In the genomic region with DNA sequence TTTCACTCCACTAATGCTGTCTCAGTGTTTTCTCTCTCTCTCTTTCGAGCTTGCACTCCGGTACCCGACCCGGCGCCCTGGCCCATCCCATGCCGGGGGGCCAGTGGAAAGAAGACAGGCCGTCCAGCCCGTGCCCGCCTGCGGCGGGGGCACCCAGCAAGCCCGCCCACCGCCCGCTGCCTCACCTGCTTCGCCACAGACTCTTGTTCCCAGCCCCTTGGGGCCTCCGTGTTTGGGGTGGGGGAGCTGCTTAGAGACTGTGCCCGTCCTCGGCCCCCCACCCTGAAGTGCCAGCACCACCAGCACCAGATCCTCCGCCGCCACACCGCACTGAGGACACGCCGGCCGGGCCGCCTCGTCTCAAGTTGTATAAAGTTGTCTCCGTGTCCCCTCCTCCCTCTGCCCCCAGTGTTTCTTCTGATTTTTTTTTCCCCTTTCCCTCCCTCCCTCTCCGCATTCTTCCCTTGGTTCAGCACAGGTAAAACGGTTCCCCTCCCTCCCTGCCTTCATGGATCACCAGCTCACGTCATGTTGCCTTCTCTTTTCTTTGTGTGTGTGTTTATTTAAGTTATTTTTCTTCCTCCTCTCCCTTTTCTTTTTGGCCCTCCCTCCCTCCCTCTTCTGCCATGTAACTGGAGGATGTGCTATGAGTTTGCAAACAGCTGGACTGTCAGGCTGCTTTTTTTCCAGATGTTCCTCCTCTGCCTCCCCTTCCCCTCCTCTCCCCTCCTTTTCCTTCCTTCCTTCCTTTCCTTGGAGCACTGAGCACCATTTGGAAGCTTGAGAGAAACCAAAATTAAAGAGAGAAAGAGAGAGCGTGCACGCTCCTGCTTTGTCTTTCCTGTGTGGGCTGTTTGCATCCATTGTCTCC, we compare ENCODE assay signal across 9 cellular contexts. TPM values are rescaled to one million over a fixed set of nuclear protein-coding genes. Genes with fewer than 3 reads are reported as not detected.
A peak's percentile ranks its signal among the peaks of the same experiment; 100 is the strongest.
DNase-seq lines count a peak whose midpoint lies in the region; ATAC-seq, FAIRE-seq and TF ChIP-seq lines count a peak whose summit lies in the region.
"Had no signal": no experiment of that assay in that cellular context is flagged by ENCODE, and none has a peak within 500 bp of the region (broad histone marks: within the 10 kb centered on the region; RNA-seq: fewer than 3 reads in every experiment).

No MANE protein-coding gene starts in this region.

- no peak for TF ChIP-seq EP300 in SK-N-SH (IDR thresholded peaks at IDR 0.05; ENCODE audit: borderline replicate concordance in 1 of 2, low read depth in 1 of 2, low read length in 1 of 2)

- no peaks in the 10 kb centered on the region for H3K9me2 ChIP-seq in DOHH2 (replicated peaks; ENCODE audit: control insufficient read depth, low read length)
- no peaks in the 10 kb centered on the region for H3K9me2 ChIP-seq in PC-3 (replicated peaks; ENCODE audit: low read length)
- H3K9me2 ChIP-seq in SK-N-SH: no peaks in the 10 kb centered on the region

- BruUV-seq in PC-3 (replicated peaks; lab: Mats Ljungman, UMichigan) (no TSS peak), endothelial cell of umbilical vein (replicated peaks; lab: Mats Ljungman, UMichigan) (TSS peak; percentile 30)

- H2AFZ ChIP-seq in PC-3 (ENCODE audit: low read length) (no peak overlapping the region), endothelial cell of umbilical vein (ENCODE audit: low read depth, low read length) (no peak overlapping the region), SK-N-SH (ENCODE audit: low read depth) (no peak overlapping the region)

- no peak overlapping the region for H3K27ac ChIP-seq in DOHH2 (ENCODE audit: low read depth, low read length)
- H3K27ac ChIP-seq in PC-3 (ENCODE audit: low read length): no peak overlapping the region
- peak overlapping the region; percentile 85 for H3K27ac ChIP-seq in endothelial cell of umbilical vein (ENCODE audit: insufficient read depth, low read depth, low read length)
- H3K27ac ChIP-seq in psoas muscle: peak overlapping the region; percentile 91
- H3K27ac ChIP-seq in SK-N-SH (ENCODE audit: low read depth in 2 of 2, low read length in 1 of 2): no peak overlapping the region

- H3K79me2 ChIP-seq in DOHH2 (ENCODE audit: control insufficient read depth, low read length) (peaks cover 28% of the 10 kb centered on the region), PC-3 (ENCODE audit: low read length) (peaks cover 58% of the 10 kb centered on the region), endothelial cell of umbilical vein (ENCODE audit: control insufficient read depth, insufficient read depth, low read length) (peaks cover 38% of the 10 kb centered on the region), SK-N-SH (ENCODE audit: insufficient read depth) (peaks cover 7% of the 10 kb centered on the region; the same call in 1 of the 2 replicates)

- no peaks in the 10 kb centered on the region; the same call in 1 of the 2 replicates for H4K20me1 ChIP-seq in DOHH2 (ENCODE audit: control insufficient read depth, insufficient read depth, low read depth, low read length)
- H4K20me1 ChIP-seq in PC-3 (ENCODE audit: low read length): peaks cover 24% of the 10 kb centered on the region
- H4K20me1 ChIP-seq in endothelial cell of umbilical vein (replicated peaks; ENCODE audit: control insufficient read depth, extremely low read depth, insufficient read depth, low read length): no peaks in the 10 kb centered on the region
- peaks cover 33% of the 10 kb centered on the region for H4K20me1 ChIP-seq in SK-N-SH (ENCODE audit: insufficient read depth)

- peaks cover 58% of the 10 kb centered on the region for H3K36me3 ChIP-seq in DOHH2 (ENCODE audit: control insufficient read depth, low read length)
- peaks cover 43% of the 10 kb centered on the region for H3K36me3 ChIP-seq in PC-3 (ENCODE audit: low read depth, low read length)
- H3K36me3 ChIP-seq in endothelial cell of umbilical vein (ENCODE audit: control insufficient read depth in 2 of 2, extremely low read depth in 1 of 2, insufficient read depth in 2 of 2, low read length in 2 of 2): peaks cover 17 to 44% of the 10 kb centered on the region in 2 experiments
- peaks cover 7 to 59% of the 10 kb centered on the region in 2 donors for H3K36me3 ChIP-seq in psoas muscle (ENCODE audit: insufficient read depth in 1 of 2, low read depth in 1 of 2)
- peaks cover 9 to 48% of the 10 kb centered on the region in 2 experiments for H3K36me3 ChIP-seq in SK-N-SH (replicated peaks in 1 of 2; ENCODE audit: control insufficient read depth in 1 of 2, insufficient read depth in 2 of 2, low read length in 1 of 2)

- dilution Hi-C loops in endothelial cell of umbilical vein (cut with MboI; ENCODE audit: extremely low pct_ligation_motif_present, low sequenced_read_pairs): no loop called here

- TF ChIP-seq CTCF in DOHH2 (IDR thresholded peaks at IDR 0.05; ENCODE audit: low read depth, low read length, poor library complexity, severe bottlenecking) (no peak), PC-3 (conservative IDR thresholded peaks at IDR 0.05; ENCODE audit: low read depth, low read length) (no peak), endothelial cell of umbilical vein (IDR thresholded peaks at IDR 0.05; ENCODE audit: extremely low read depth in 1 of 2, insufficient read depth in 1 of 2, low read depth in 1 of 2, low read length in 2 of 2) (no peak), psoas muscle (IDR thresholded peaks at IDR 0.05) (no peak), SK-N-SH (IDR thresholded peaks at IDR 0.05) (no peak)

- H3K4me1 ChIP-seq in DOHH2 (ENCODE audit: control insufficient read depth, low read length): peaks cover 30% of the 10 kb centered on the region
- H3K4me1 ChIP-seq in PC-3 (ENCODE audit: insufficient read depth, low read length): peaks cover 16% of the 10 kb centered on the region
- peaks cover 29% of the 10 kb centered on the region for H3K4me1 ChIP-seq in endothelial cell of umbilical vein (ENCODE audit: control insufficient read depth, extremely low read depth, insufficient read depth, low read length)
- peaks cover 9% of the 10 kb centered on the region for H3K4me1 ChIP-seq in psoas muscle
- H3K4me1 ChIP-seq in SK-N-SH (ENCODE audit: control insufficient read depth in 1 of 2, insufficient read depth in 2 of 2, low read depth in 1 of 2, low read length in 1 of 2): peaks cover 0 to 17% of the 10 kb centered on the region in 2 experiments; a peak in 1 of 4 replicates

- peaks cover 6% of the 10 kb centered on the region; the same call in 1 of the 2 replicates for H3F3A ChIP-seq in DOHH2 (ENCODE audit: control insufficient read depth, insufficient read depth)
- H3F3A ChIP-seq in PC-3 (ENCODE audit: low read length, unreplicated experiment): no peaks in the 10 kb centered on the region
- H3F3A ChIP-seq in SK-N-SH (replicated peaks; ENCODE audit: insufficient read depth): peaks cover 22% of the 10 kb centered on the region

- H3K9me1 ChIP-seq in endothelial cell of umbilical vein (replicated peaks; ENCODE audit: control insufficient read depth, extremely low read depth, insufficient read depth, low read length): no peaks in the 10 kb centered on the region

- no peaks in the 10 kb centered on the region for H3K27me3 ChIP-seq in DOHH2 (ENCODE audit: control insufficient read depth, low read length)
- no peaks in the 10 kb centered on the region for H3K27me3 ChIP-seq in PC-3 (ENCODE audit: low read length)
- H3K27me3 ChIP-seq in endothelial cell of umbilical vein (ENCODE audit: control insufficient read depth in 2 of 2, insufficient read depth in 2 of 2, low read length in 2 of 2): no peaks in the 10 kb centered on the region
- peaks cover 0 to 2% (median 0%) of the 10 kb centered on the region in 3 donors for H3K27me3 ChIP-seq in psoas muscle (ENCODE audit: insufficient read depth in 3 of 3, low read length in 2 of 3)
- no peaks in the 10 kb centered on the region for H3K27me3 ChIP-seq in SK-N-SH (ENCODE audit: insufficient read depth)

- CTCF ChIA-PET in PC-3 (lab: Charles Lee): interaction anchor here (0.6 kb wide), 1 partner anchor 31 kb away, joined by 7 read pairs; no protein-coding TSS in a partner anchor
- CTCF ChIA-PET in endothelial cell of umbilical vein (lab: Charles Lee): interaction anchor here (1.0 to 2.4 kb wide), 5 partner anchors 11 to 22 kb away, joined by 3 to 21 read pairs (median 5); a partner anchor contains a TSS
- CTCF ChIA-PET in SK-N-SH (lab: Yijun Ruan, JAX): interaction anchor here (1.5 kb wide), 1 partner anchor 10 kb away, joined by 3 read pairs; no protein-coding TSS in a partner anchor

- POLR2A ChIA-PET in PC-3 (lab: Charles Lee; ENCODE audit: unreplicated experiment): interaction anchor here (0.6 kb wide), 2 partner anchors 11 to 1760 kb away, joined by 4 to 9 read pairs; no protein-coding TSS in a partner anchor
- POLR2A ChIA-PET in endothelial cell of umbilical vein (lab: Charles Lee): interaction anchor here (0.6 to 2.4 kb wide), 3 partner anchors 8 to 13 kb away, joined by 3 to 11 read pairs (median 4); a partner anchor contains a TSS
- POLR2A ChIA-PET in SK-N-SH (lab: Yijun Ruan, JAX): interaction anchor here (4.5 kb wide), 1 partner anchor 13 kb away, joined by 24 read pairs; a partner anchor contains a TSS

- WGBS in psoas muscle, 3 donors: 66 to 75% (median 73%) methylated on average over 29 to 32 of the region's 32 CpGs
- WGBS in SK-N-SH (ENCODE audit: low lambda C conversion rate): 91% methylated on average over 32 of the region's 32 CpGs

- H3K4me3 ChIP-seq in DOHH2 (ENCODE audit: low read length): no peak overlapping the region; the same call in 1 of the 2 replicates
- peak overlapping the region; percentile 75 for H3K4me3 ChIP-seq in PC-3 (ENCODE audit: low read length)
- no peak overlapping the region for H3K4me3 ChIP-seq in endothelial cell of umbilical vein (replicated peaks in 1 of 3; ENCODE audit: insufficient read depth in 1 of 3, low read depth in 1 of 3, low read length in 3 of 3)
- no peak overlapping the region for H3K4me3 ChIP-seq in psoas muscle
- H3K4me3 ChIP-seq in SK-N-SH (ENCODE audit: low read depth in 2 of 2, low read length in 1 of 2): no peak overlapping the region

- TF ChIP-seq POLR2A in endothelial cell of umbilical vein (IDR thresholded peaks at IDR 0.05; ENCODE audit: low read depth, low read length): no peak

- intact Hi-C loops in PC-3 (cut with micrococcal nuclease): loop anchor here (2.0 kb wide), 2 partner anchors 13 to 31 kb away; a partner anchor contains a TSS
- intact Hi-C loops in endothelial cell of umbilical vein (cut with micrococcal nuclease): loop anchor here (2.0 to 10.0 kb wide), 6 partner anchors 271 to 1193 kb away; a partner anchor contains a TSS
- intact Hi-C loops in psoas muscle (cut with DNase I): loop anchor here in 1 of 2 donors (10.0 kb wide), 1 partner anchor 477 kb away; no protein-coding TSS in a partner anchor

- peak overlapping the region; percentile 82 for H3K4me2 ChIP-seq in DOHH2 (ENCODE audit: low read length)
- peak overlapping the region; percentile 91 for H3K4me2 ChIP-seq in PC-3 (ENCODE audit: low read length)
- H3K4me2 ChIP-seq in endothelial cell of umbilical vein (ENCODE audit: insufficient read depth, low read length): peak overlapping the region; percentile 32
- H3K4me2 ChIP-seq in SK-N-SH: no peak overlapping the region

- H3K9ac ChIP-seq in PC-3 (ENCODE audit: low read length) (no peak overlapping the region), endothelial cell of umbilical vein (replicated peaks; ENCODE audit: extremely low read depth, insufficient read depth, low read length) (no peak overlapping the region), SK-N-SH (no peak overlapping the region)

- ATAC-seq in PC-3 (no peak), psoas muscle (no peak)

- TF ChIP-seq RAD21 in SK-N-SH (IDR thresholded peaks at IDR 0.05; ENCODE audit: low read length): no peak

- DNase-seq in PC-3 (no peak), endothelial cell of umbilical vein (ENCODE audit: low read depth, low spot score) (peak; percentile 22), psoas muscle (peak; percentile 21 to 57), NCI-H1436 treated with DMSO at 0.1 percent for 48 hours (lab: John Stamatoyannopoulos, UW) (no peak), SK-N-SH (no peak), NCI-H1694 (lab: John Stamatoyannopoulos, UW) (no peak), activated gamma-delta T cell (lab: John Stamatoyannopoulos, UW) (no peak)
- DNase-seq: KBM-7 had no signal

- H3K9me3 ChIP-seq in DOHH2 (ENCODE audit: control insufficient read depth, insufficient read depth, low read length): no peaks in the 10 kb centered on the region
- H3K9me3 ChIP-seq in PC-3 (ENCODE audit: low read length): no peaks in the 10 kb centered on the region
- H3K9me3 ChIP-seq in endothelial cell of umbilical vein (replicated peaks; ENCODE audit: control insufficient read depth, insufficient read depth, low read length): no peaks in the 10 kb centered on the region
- no peaks in the 10 kb centered on the region for H3K9me3 ChIP-seq in psoas muscle
- no peaks in the 10 kb centered on the region for H3K9me3 ChIP-seq in SK-N-SH

- peak; percentile 59 for FAIRE-seq in endothelial cell of umbilical vein (lab: Jason Lieb, UNC)

RNA-seq across cellular contexts. Expression of a gene that starts 2.1 kb away (rescaled TPM):
- 7.1 and 12.6 TPM in 2 replicates for total RNA-seq in PC-3 (2014; rRNA removed)
- total RNA-seq in endothelial cell of umbilical vein: 2.8 and 3.2 TPM in 2 replicates
- polyA plus RNA-seq in endothelial cell of umbilical vein: 0.97 and 1.5 TPM in 2 replicates
- polyA plus RNA-seq in endothelial cell of umbilical vein (2011; cell fraction: cytosol; rRNA removed): 0.61 and 0.93 TPM in 2 replicates
- polyA plus RNA-seq in endothelial cell of umbilical vein (2011; cell fraction: nucleus; rRNA removed): 0.70 and 0.76 TPM in 2 replicates
- polyA plus RNA-seq in endothelial cell of umbilical vein (2012): 1.8 and 3.8 TPM in 2 replicates
- 0.74 and 2.1 TPM in 2 replicates for polyA minus RNA-seq in endothelial cell of umbilical vein
- 7.8 TPM for polyA minus RNA-seq in endothelial cell of umbilical vein (2011; cell fraction: cytosol; rRNA and poly(A)+ RNA removed)
- polyA minus RNA-seq in endothelial cell of umbilical vein (2011; cell fraction: nucleus; rRNA and poly(A)+ RNA removed): 0.87 and 3.4 TPM in 2 replicates
- total RNA-seq in psoas muscle: 1 to 10 TPM; 2.0 to 3.7 (median 2.7) TPM
- polyA plus RNA-seq in psoas muscle: 1 to 10 TPM; 1.7 to 3.9 (median 3.7) TPM
- 0.20 and 0.21 TPM in 2 replicates for polyA plus RNA-seq in SK-N-SH (2012; rRNA removed)
- 0.08 and 0.18 TPM in 2 replicates for polyA plus RNA-seq in SK-N-SH (2012; cell fraction: cytosol; rRNA removed)
- 0.22 and 0.26 TPM in 2 replicates for polyA plus RNA-seq in SK-N-SH (2012; cell fraction: nucleus; rRNA removed)

RNA-seq across cellular contexts. Expression of a gene that starts 11.7 kb away (rescaled TPM):
- total RNA-seq in PC-3 (2014; rRNA removed) (0.73 and 1.4 TPM in 2 replicates), endothelial cell of umbilical vein (73.8 and 85.5 TPM in 2 replicates), psoas muscle (1 to 10 TPM; 5.0 to 7.4 (median 6.0) TPM)
- polyA plus RNA-seq in endothelial cell of umbilical vein (37.3 and 48.3 TPM in 2 replicates), psoas muscle (1 to 10 TPM; 1.1 to 4.1 (median 3.1) TPM), SK-N-SH (2012; rRNA removed) (10.8 and 13.5 TPM in 2 replicates)
- polyA plus RNA-seq in endothelial cell of umbilical vein (2011; cell fraction: cytosol; rRNA removed): 10.6 and 30.3 TPM in 2 replicates
- 10.9 and 11.5 TPM in 2 replicates for polyA plus RNA-seq in endothelial cell of umbilical vein (2011; cell fraction: nucleus; rRNA removed)
- 16.2 and 50.4 TPM in 2 replicates for polyA plus RNA-seq in endothelial cell of umbilical vein (2012)
- 2.6 and 3.6 TPM in 2 replicates for polyA minus RNA-seq in endothelial cell of umbilical vein
- not detected for polyA minus RNA-seq in endothelial cell of umbilical vein (2011; cell fraction: cytosol; rRNA and poly(A)+ RNA removed)
- 1.4 and 6.2 TPM in 2 replicates for polyA minus RNA-seq in endothelial cell of umbilical vein (2011; cell fraction: nucleus; rRNA and poly(A)+ RNA removed)
- 7.7 and 10.3 TPM in 2 replicates for polyA plus RNA-seq in SK-N-SH (2012; cell fraction: cytosol; rRNA removed)
- 6.2 and 17.8 TPM in 2 replicates for polyA plus RNA-seq in SK-N-SH (2012; cell fraction: nucleus; rRNA removed)

RNA-seq across cellular contexts. Expression of a gene that starts 12.4 kb away (rescaled TPM):
- total RNA-seq in PC-3 (2014; rRNA removed) (55.5 and 65.8 TPM in 2 replicates), endothelial cell of umbilical vein (213 and 218 TPM in 2 replicates), psoas muscle (10 to 100 TPM; 28.2 to 60.2 (median 41.8) TPM)
- polyA plus RNA-seq in endothelial cell of umbilical vein (130 and 134 TPM in 2 replicates), psoas muscle (10 to 100 TPM; 21.7 to 28.6 (median 27.2) TPM), SK-N-SH (2012; rRNA removed) (84.0 and 89.1 TPM in 2 replicates)
- polyA plus RNA-seq in endothelial cell of umbilical vein (2011; cell fraction: cytosol; rRNA removed): 15.7 and 31.4 TPM in 2 replicates
- polyA plus RNA-seq in endothelial cell of umbilical vein (2011; cell fraction: nucleus; rRNA removed): 910 and 958 TPM in 2 replicates
- polyA plus RNA-seq in endothelial cell of umbilical vein (2012): 88.4 and 126 TPM in 2 replicates
- polyA minus RNA-seq in endothelial cell of umbilical vein: 105 and 107 TPM in 2 replicates
- 9.1 TPM for polyA minus RNA-seq in endothelial cell of umbilical vein (2011; cell fraction: cytosol; rRNA and poly(A)+ RNA removed)
- 160 and 181 TPM in 2 replicates for polyA minus RNA-seq in endothelial cell of umbilical vein (2011; cell fraction: nucleus; rRNA and poly(A)+ RNA removed)
- 7.9 and 9.7 TPM in 2 replicates for polyA plus RNA-seq in SK-N-SH (2012; cell fraction: cytosol; rRNA removed)
- polyA plus RNA-seq in SK-N-SH (2012; cell fraction: nucleus; rRNA removed): 983 and 1,066 TPM in 2 replicates

RNA-seq across cellular contexts. Expression of a gene that starts 41.2 kb away (rescaled TPM):
- total RNA-seq in PC-3 (2014; rRNA removed) (not detected in 2 replicates), endothelial cell of umbilical vein (not detected in 2 replicates), psoas muscle (not detected)
- polyA plus RNA-seq in endothelial cell of umbilical vein (not detected in 2 replicates), psoas muscle (not detected), SK-N-SH (2012; rRNA removed) (not detected in 2 replicates)
- polyA plus RNA-seq in endothelial cell of umbilical vein (2011; cell fraction: cytosol; rRNA removed): not detected in 2 replicates
- polyA plus RNA-seq in endothelial cell of umbilical vein (2011; cell fraction: nucleus; rRNA removed): not detected in 2 replicates
- not detected in 2 replicates for polyA plus RNA-seq in endothelial cell of umbilical vein (2012)
- not detected in 2 replicates for polyA minus RNA-seq in endothelial cell of umbilical vein
- polyA minus RNA-seq in endothelial cell of umbilical vein (2011; cell fraction: cytosol; rRNA and poly(A)+ RNA removed): not detected
- polyA minus RNA-seq in endothelial cell of umbilical vein (2011; cell fraction: nucleus; rRNA and poly(A)+ RNA removed): not detected in 2 replicates
- polyA plus RNA-seq in SK-N-SH (2012; cell fraction: cytosol; rRNA removed): not detected in 2 replicates
- polyA plus RNA-seq in SK-N-SH (2012; cell fraction: nucleus; rRNA removed): not detected in 2 replicates

RNA-seq across cellular contexts. Expression of a gene that starts 46.2 kb away (rescaled TPM):
- 1.1 and 3.7 TPM in 2 replicates for total RNA-seq in PC-3 (2014; rRNA removed)
- not detected in 2 replicates for total RNA-seq in endothelial cell of umbilical vein
- polyA plus RNA-seq in endothelial cell of umbilical vein: not detected in 2 replicates
- not detected in 2 replicates for polyA plus RNA-seq in endothelial cell of umbilical vein (2011; cell fraction: cytosol; rRNA removed)
- not detected in 2 replicates for polyA plus RNA-seq in endothelial cell of umbilical vein (2011; cell fraction: nucleus; rRNA removed)
- polyA plus RNA-seq in endothelial cell of umbilical vein (2012): 0.16 and 0.41 TPM in 2 replicates
- polyA minus RNA-seq in endothelial cell of umbilical vein: not detected in 2 replicates
- polyA minus RNA-seq in endothelial cell of umbilical vein (2011; cell fraction: cytosol; rRNA and poly(A)+ RNA removed): not detected
- polyA minus RNA-seq in endothelial cell of umbilical vein (2011; cell fraction: nucleus; rRNA and poly(A)+ RNA removed): not detected in 2 replicates
- 1 to 10 TPM in 1 of 4 donors, under 1 TPM in 2, not detected in 1; 0.34 to 1.9 (median 0.67) TPM for total RNA-seq in psoas muscle
- under 1 TPM; 0.38 to 0.63 (median 0.40) TPM for polyA plus RNA-seq in psoas muscle
- polyA plus RNA-seq in SK-N-SH (2012; rRNA removed): 0.05 and 0.21 TPM in 2 replicates
- 0.06 TPM in 1 of 2 replicates, not detected in the other for polyA plus RNA-seq in SK-N-SH (2012; cell fraction: cytosol; rRNA removed)
- 0.10 and 0.28 TPM in 2 replicates for polyA plus RNA-seq in SK-N-SH (2012; cell fraction: nucleus; rRNA removed)

Comparison
In these comparisons a context has a peak if more than half of its experiments do, and no peak if none do; other contexts are left out.
1. H3K27ac ChIP-seq: peak in endothelial cell of umbilical vein (single experiment) and psoas muscle (single experiment); none in DOHH2 (single experiment), PC-3 (single experiment) and SK-N-SH (0 of 2).
2. DNase-seq: peak in endothelial cell of umbilical vein (single experiment) and psoas muscle (2 of 2); none in PC-3 (single experiment), NCI-H1436 treated with DMSO at 0.1 percent for 48 hours (single experiment), SK-N-SH (single experiment), NCI-H1694 (single experiment) and activated gamma-delta T cell (single experiment).